In the genomic region with DNA sequence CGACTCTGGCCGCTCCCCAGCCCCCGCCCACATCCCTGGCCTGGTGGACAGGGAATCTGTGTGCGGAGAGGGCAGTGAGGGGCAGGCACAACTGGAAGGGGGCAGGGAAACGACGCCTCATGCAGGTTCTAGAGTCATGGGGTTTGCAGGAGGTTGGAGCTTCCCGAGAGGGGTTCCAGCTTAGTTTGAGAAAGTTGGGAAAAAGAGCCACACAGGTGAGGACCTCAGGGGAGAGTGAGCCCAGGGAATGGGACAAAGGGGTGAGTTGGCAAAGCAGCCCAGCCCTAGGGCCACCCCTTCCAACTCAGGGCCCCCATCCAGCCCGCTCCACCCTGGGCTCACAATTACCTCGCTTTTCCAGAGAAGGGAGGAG, we compare ENCODE assay signal across 8 cellular contexts. TPM values are rescaled to one million over a fixed set of nuclear protein-coding genes. Genes with fewer than 3 reads are reported as not detected.
DNase-seq lines count a peak whose midpoint lies in the region; ATAC-seq and TF ChIP-seq lines count a peak whose summit lies in the region.

No MANE protein-coding gene starts in this region.

- peaks cover 4% of the 10 kb centered on the region for H3K27me3 ChIP-seq in DND-41 (ENCODE audit: insufficient read depth, low read length, poor library complexity)
- no peaks in the 10 kb centered on the region for H3K27me3 ChIP-seq in Peyer's patch
- no peaks in the 10 kb centered on the region for H3K27me3 ChIP-seq in fibroblast of lung (ENCODE audit: control insufficient read depth, insufficient read depth, low read length)

- H3K4me3 Mint-ChIP-seq in naive thymus-derived CD8-positive, alpha-beta T cell: peak overlapping the region in 9 of 10 donors; percentile 48 to 84 (median 65)

- peak overlapping the region; percentile 77 for H3K9ac ChIP-seq in DND-41 (ENCODE audit: low read depth, low read length)
- H3K9ac ChIP-seq in fibroblast of lung (ENCODE audit: insufficient read depth, low read length): peak overlapping the region; percentile 48

- H3K27ac ChIP-seq in DND-41 (ENCODE audit: low read length): peak overlapping the region; percentile 84
- peak overlapping the region; percentile 63 to 96 (median 90) for H3K27ac ChIP-seq in Peyer's patch
- peak overlapping the region; percentile 71 for H3K27ac ChIP-seq in fibroblast of lung (ENCODE audit: insufficient read depth, low read length)

- no peaks in the 10 kb centered on the region for H3K9me3 Mint-ChIP-seq in naive thymus-derived CD8-positive, alpha-beta T cell

- peak overlapping the region in 4 of 10 donors; percentile 29 to 48 (median 45) for H3K27ac Mint-ChIP-seq in naive thymus-derived CD8-positive, alpha-beta T cell

- TF ChIP-seq CTCF in DND-41 (IDR thresholded peaks at IDR 0.05; ENCODE audit: borderline replicate concordance, extremely low read depth, low read length, poor library complexity, severe bottlenecking) (no peak), Peyer's patch (IDR thresholded peaks at IDR 0.05) (no peak), fibroblast of lung (conservative IDR thresholded peaks at IDR 0.05 in 1 of 2, IDR thresholded peaks at IDR 0.05 in 1 of 2; ENCODE audit: low read depth in 1 of 2, low read length in 2 of 2) (no peak), GM10266 (IDR thresholded peaks at IDR 0.05; ENCODE audit: control insufficient read depth, insufficient read depth, low read depth, missing control alignments) (no peak)

- H3K4me2 ChIP-seq in DND-41 (ENCODE audit: insufficient read depth, low read length) (peak overlapping the region; percentile 85), fibroblast of lung (ENCODE audit: extremely low read depth, insufficient read depth, low read length) (peak overlapping the region; percentile 99)

- H3K4me3 ChIP-seq in DND-41 (ENCODE audit: low read depth in 1 of 2, low read length in 2 of 2): peak overlapping the region; percentile 18 to 70; a peak in 3 of 4 replicates
- H3K4me3 ChIP-seq in Peyer's patch: peak overlapping the region; percentile 47 to 77 (median 52)
- H3K4me3 ChIP-seq in fibroblast of lung (replicated peaks in 1 of 4; ENCODE audit: control extremely low read depth in 1 of 4, insufficient read depth in 1 of 4, low read depth in 3 of 4, low read length in 4 of 4): peak overlapping the region; percentile 68 to 84 (median 77)

- H3K9me3 ChIP-seq in DND-41 (ENCODE audit: insufficient read depth, low read length, severe bottlenecking): no peaks in the 10 kb centered on the region
- H3K9me3 ChIP-seq in Peyer's patch: no peaks in the 10 kb centered on the region
- no peaks in the 10 kb centered on the region for H3K9me3 ChIP-seq in fibroblast of lung (ENCODE audit: control insufficient read depth, insufficient read depth, low read depth, low read length)

- H3K4me1 Mint-ChIP-seq in naive thymus-derived CD8-positive, alpha-beta T cell: peaks cover 2 to 25% (median 13%) of the 10 kb centered on the region in 4 donors

- TF ChIP-seq POLR2A in Peyer's patch (IDR thresholded peaks at IDR 0.05): no peak

- H3K79me2 ChIP-seq in DND-41 (ENCODE audit: insufficient read depth, low read length) (peaks cover 5% of the 10 kb centered on the region; the same call in 1 of the 2 replicates), fibroblast of lung (ENCODE audit: control insufficient read depth, insufficient read depth, low read length) (no peaks in the 10 kb centered on the region)

- no peaks in the 10 kb centered on the region for H3K36me3 Mint-ChIP-seq in naive thymus-derived CD8-positive, alpha-beta T cell

- POLR2A ChIA-PET in naive thymus-derived CD8-positive, alpha-beta T cell (lab: Charles Lee): interaction anchor here (0.8 to 0.9 kb wide), 2 partner anchors 18 to 42 kb away, joined by 3 to 4 read pairs; a partner anchor contains a TSS

- DNase-seq in DND-41 (no peak), Peyer's patch (no peak), fibroblast of lung (ENCODE audit: low read depth in 2 of 2) (peak; percentile 55 to 61), GM10266 (ENCODE audit: extremely low spot score) (no peak), NCI-H524 treated with DMSO at 0.1 percent for 48 hours (lab: John Stamatoyannopoulos, UW) (no peak)
- DNase-seq in naive thymus-derived CD8-positive, alpha-beta T cell: peak in 1 of 10 donors; percentile 54
- no peak for DNase-seq in stimulated activated CD4-positive, alpha-beta T cell treated with anti-CD3 and anti-CD28 coated beads, Interleukin-2, amount 100 ng/mL, for 24 hours

- no peaks in the 10 kb centered on the region for H4K20me1 ChIP-seq in DND-41 (ENCODE audit: insufficient read depth, low read length)
- H4K20me1 ChIP-seq in fibroblast of lung (ENCODE audit: control insufficient read depth, extremely low read depth, insufficient read depth, low read length): no peaks in the 10 kb centered on the region

- no peak for ATAC-seq in DND-41 (ENCODE audit: insufficient read depth, low read depth)
- no peak for ATAC-seq in naive thymus-derived CD8-positive, alpha-beta T cell
- ATAC-seq in GM21825 (IDR thresholded peaks at IDR 0.05; ENCODE audit: unreplicated experiment): no peak

- peaks cover 20 to 56% (median 22%) of the 10 kb centered on the region in 5 donors for H3K27me3 Mint-ChIP-seq in naive thymus-derived CD8-positive, alpha-beta T cell

- H3K4me1 ChIP-seq in DND-41 (ENCODE audit: insufficient read depth, low read length) (peaks cover 41% of the 10 kb centered on the region), Peyer's patch (peaks cover 0 to 33% (median 14%) of the 10 kb centered on the region in 4 donors), fibroblast of lung (ENCODE audit: control insufficient read depth, extremely low read depth, insufficient read depth, low read length) (peaks cover 12% of the 10 kb centered on the region)

- H2AFZ ChIP-seq in DND-41 (ENCODE audit: low read depth, low read length) (peak overlapping the region; percentile 86), fibroblast of lung (ENCODE audit: low read length) (peak overlapping the region; percentile 86)

- H3K36me3 ChIP-seq in DND-41 (ENCODE audit: insufficient read depth, low read length) (no peaks in the 10 kb centered on the region), Peyer's patch (no peaks in the 10 kb centered on the region), fibroblast of lung (ENCODE audit: control insufficient read depth, insufficient read depth, low read length) (no peaks in the 10 kb centered on the region)

RNA-seq across cellular contexts. Expression of a gene that starts 1.7 kb away (rescaled TPM):
- total RNA-seq in Peyer's patch (10 to 100 TPM; 46.2 to 99.9 (median 75.7) TPM), fibroblast of lung (11.8 and 16.0 TPM in 2 replicates)
- 8.3 and 10.0 TPM in 2 replicates for polyA plus RNA-seq in fibroblast of lung
- polyA plus RNA-seq in fibroblast of lung (2012): 8.2 and 11.3 TPM in 2 replicates
- 10.6 and 20.2 TPM in 2 replicates for polyA minus RNA-seq in fibroblast of lung (ENCODE audit: low replicate concordance)
- total RNA-seq in naive thymus-derived CD8-positive, alpha-beta T cell: under 1 TPM in 1 of 2 experiments, not detected in 1; 0.47 TPM
- under 1 TPM; 0.09 to 0.54 (median 0.30) TPM for polyA plus RNA-seq in naive thymus-derived CD8-positive, alpha-beta T cell

RNA-seq across cellular contexts. Expression of a gene that starts 14.9 kb away (rescaled TPM):
- total RNA-seq in Peyer's patch: 10 to 100 TPM in 3 of 4 donors, 1 to 10 TPM in 1; 5.4 to 83.3 (median 41.8) TPM
- 13.0 and 14.9 TPM in 2 replicates for total RNA-seq in fibroblast of lung
- polyA plus RNA-seq in fibroblast of lung: 6.9 TPM in 2 replicates
- polyA plus RNA-seq in fibroblast of lung (2012): 19.6 and 21.3 TPM in 2 replicates
- 4.1 and 8.4 TPM in 2 replicates for polyA minus RNA-seq in fibroblast of lung (ENCODE audit: low replicate concordance)
- 10 to 100 TPM; 93.6 to 93.8 TPM for total RNA-seq in naive thymus-derived CD8-positive, alpha-beta T cell
- polyA plus RNA-seq in naive thymus-derived CD8-positive, alpha-beta T cell: 1 to 10 TPM; 8.1 to 9.4 (median 8.2) TPM

RNA-seq across cellular contexts. Expression of a gene that starts 18.2 kb away (rescaled TPM):
- 10 to 100 TPM; 46.2 to 81.3 (median 59.9) TPM for total RNA-seq in Peyer's patch
- 48.8 and 78.1 TPM in 2 replicates for total RNA-seq in fibroblast of lung
- 43.8 and 45.8 TPM in 2 replicates for polyA plus RNA-seq in fibroblast of lung
- 70.8 and 71.3 TPM in 2 replicates for polyA plus RNA-seq in fibroblast of lung (2012)
- 134 and 199 TPM in 2 replicates for polyA minus RNA-seq in fibroblast of lung (ENCODE audit: low replicate concordance)
- total RNA-seq in naive thymus-derived CD8-positive, alpha-beta T cell: 100 to 1,000 TPM; 121 to 122 TPM
- polyA plus RNA-seq in naive thymus-derived CD8-positive, alpha-beta T cell: 10 to 100 TPM; 32.4 to 38.3 (median 34.2) TPM

RNA-seq across cellular contexts. Expression of a gene that starts 18.5 kb away (rescaled TPM):
- 1 to 10 TPM in 3 of 4 donors, not detected in 1; 1.2 to 2.5 (median 2.3) TPM for total RNA-seq in Peyer's patch
- total RNA-seq in fibroblast of lung: 23.9 and 27.1 TPM in 2 replicates
- polyA plus RNA-seq in fibroblast of lung: 24.3 and 34.0 TPM in 2 replicates
- 32.9 and 48.2 TPM in 2 replicates for polyA plus RNA-seq in fibroblast of lung (2012)
- 78.8 and 104 TPM in 2 replicates for polyA minus RNA-seq in fibroblast of lung (ENCODE audit: low replicate concordance)
- total RNA-seq in naive thymus-derived CD8-positive, alpha-beta T cell: 10 to 100 TPM; 28.9 to 31.1 TPM
- polyA plus RNA-seq in naive thymus-derived CD8-positive, alpha-beta T cell: 10 to 100 TPM; 43.9 to 65.1 (median 61.7) TPM

RNA-seq across cellular contexts. Expression of a gene that starts 18.6 kb away (rescaled TPM):
- 1 to 10 TPM in 3 of 4 donors, under 1 TPM in 1; 0.94 to 3.3 (median 1.7) TPM for total RNA-seq in Peyer's patch
- total RNA-seq in fibroblast of lung: 0.77 and 1.5 TPM in 2 replicates
- 0.25 and 0.37 TPM in 2 replicates for polyA plus RNA-seq in fibroblast of lung
- polyA plus RNA-seq in fibroblast of lung (2012): 1.1 and 1.9 TPM in 2 replicates
- polyA minus RNA-seq in fibroblast of lung (ENCODE audit: low replicate concordance): 1.0 and 1.2 TPM in 2 replicates
- 1 to 10 TPM; 7.5 to 9.8 TPM for total RNA-seq in naive thymus-derived CD8-positive, alpha-beta T cell
- polyA plus RNA-seq in naive thymus-derived CD8-positive, alpha-beta T cell: 1 to 10 TPM; 3.2 to 5.3 (median 3.3) TPM

Comparison
In these comparisons a context has a peak if more than half of its experiments do, and no peak if none do; other contexts are left out.
1. DNase-seq: peak in fibroblast of lung (2 of 2); none in DND-41 (single experiment), Peyer's patch (0 of 3), GM10266 (single experiment), stimulated activated CD4-positive, alpha-beta T cell treated with anti-CD3 and anti-CD28 coated beads, Interleukin-2, amount 100 ng/mL, for 24 hours (0 of 2) and NCI-H524 treated with DMSO at 0.1 percent for 48 hours (single experiment).
2. Peak in every context shown above with its lines, with median percentiles within 50 percentile points of each other: H3K27ac ChIP-seq and H3K4me3 ChIP-seq.